1 cellular context compared by ENCODE assay signal in the genomic region with DNA sequence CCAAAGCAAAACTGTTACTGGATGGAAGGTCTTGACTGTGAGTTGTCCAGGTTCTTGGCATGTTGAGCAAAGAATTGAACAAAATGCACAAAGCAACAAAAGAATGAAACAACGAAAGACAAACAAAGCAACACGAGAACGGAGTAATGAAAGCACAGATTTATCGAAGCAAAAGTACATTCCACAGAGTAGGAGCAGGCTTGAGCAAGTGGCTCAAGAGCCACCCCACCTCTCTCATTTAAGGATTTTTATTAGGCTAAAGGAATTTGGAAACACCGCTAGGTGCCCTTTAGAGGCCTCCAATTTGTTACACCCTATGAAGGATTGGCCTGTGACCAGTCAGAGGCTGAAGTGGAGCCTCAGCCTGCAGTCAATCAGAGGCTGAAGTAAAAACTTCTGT.
TF ChIP-seq lines count a peak whose summit lies in the region.

No MANE protein-coding gene starts in this region.

TF ChIP-seq in H1, 55 proteins besides CTCF, POLR2A, EP300 and RAD21:
- TF ChIP-seq TAF1 (IDR thresholded peaks at IDR 0.05; ENCODE audit: low read depth, low read length), result no peak
- TF ChIP-seq KDM5A (IDR thresholded peaks at IDR 0.05; ENCODE audit: low read length), result no peak
- TF ChIP-seq JUND (IDR thresholded peaks at IDR 0.05; ENCODE audit: low read length), result no peak
- no peak for TF ChIP-seq SUZ12 (IDR thresholded peaks at IDR 0.05; ENCODE audit: low read length)
- no peak for TF ChIP-seq MAFK (IDR thresholded peaks at IDR 0.05; ENCODE audit: low read depth, low read length)
- TF ChIP-seq RNF2 (IDR thresholded peaks at IDR 0.05; ENCODE audit: borderline replicate concordance, low read depth, low read length, missing control alignments, poor library complexity, severe bottlenecking), result no peak
